ENCODE assay signal across 11 cellular contexts in the genomic region with DNA sequence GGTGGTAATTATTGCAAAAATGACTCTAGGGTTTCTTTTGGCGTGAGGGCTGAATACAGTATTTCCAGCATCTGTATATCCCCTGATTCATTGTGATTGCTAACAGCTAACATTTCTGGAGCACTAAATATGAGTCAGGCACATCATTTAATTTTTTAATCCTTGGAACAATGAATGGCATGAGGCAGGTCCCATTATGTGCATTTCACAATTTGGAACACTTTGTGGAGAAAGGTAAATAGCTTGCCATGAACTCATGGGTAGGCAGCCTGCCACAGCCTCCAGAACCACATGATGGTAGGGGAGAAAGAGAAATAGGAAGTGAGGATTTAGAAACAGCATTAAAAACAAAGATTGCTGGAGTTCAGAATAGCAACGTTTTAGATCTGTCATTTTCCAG. TPM values are rescaled to one million over a fixed set of nuclear protein-coding genes. Genes with fewer than 3 reads are reported as not detected.
A peak's percentile ranks its signal among the peaks of the same experiment; 100 is the strongest.
DNase-seq lines count a peak whose midpoint lies in the region; ATAC-seq and TF ChIP-seq lines count a peak whose summit lies in the region.
"Had no signal": no experiment of that assay in that cellular context is flagged by ENCODE, and none has a peak within 500 bp of the region (broad histone marks: within the 10 kb centered on the region; RNA-seq: fewer than 3 reads in every experiment).

No MANE protein-coding gene starts in this region.

- peak overlapping the region; percentile 36 for H3K27ac Mint-ChIP-seq in endothelial cell (ENCODE audit: unreplicated experiment)

- ATAC-seq in HG02870 (IDR thresholded peaks at IDR 0.05; ENCODE audit: unreplicated experiment): no peak

- H3K9me3 Mint-ChIP-seq in endothelial cell (ENCODE audit: unreplicated experiment): no peaks in the 10 kb centered on the region
- H3K9me3 Mint-ChIP-seq: central memory CD8-positive, alpha-beta T cell had no signal

- H3K4me3 ChIP-seq in skeletal muscle cell (ENCODE audit: low read depth, low read length): peak overlapping the region; percentile 17

- H3K4me1 Mint-ChIP-seq in endothelial cell (ENCODE audit: unreplicated experiment): peaks cover 3% of the 10 kb centered on the region
- H3K4me1 Mint-ChIP-seq: central memory CD8-positive, alpha-beta T cell had no signal

- H3K36me3 Mint-ChIP-seq in endothelial cell (ENCODE audit: low read depth, unreplicated experiment): peaks cover 3% of the 10 kb centered on the region

- DNase-seq in NCI-H1105 treated with DMSO at 0.1 percent for 48 hours (lab: John Stamatoyannopoulos, UW) (peak; percentile 32), NCI-H1105 (lab: John Stamatoyannopoulos, UW) (no peak), NCI-H69 (lab: John Stamatoyannopoulos, UW) (peak; percentile 27), endothelial cell (ENCODE audit: low spot score) (no peak), skeletal muscle cell (ENCODE audit: low read depth) (no peak), LoVo (ENCODE audit: low spot score) (no peak), DMS114 treated with DMSO at 0.1 percent for 48 hours (lab: John Stamatoyannopoulos, UW; ENCODE audit: unreplicated experiment) (no peak)
- DNase-seq: transverse colon had no signal

- peaks cover 9% of the 10 kb centered on the region for H3K27me3 Mint-ChIP-seq in endothelial cell (ENCODE audit: unreplicated experiment)

- H3K4me3 Mint-ChIP-seq in endothelial cell (ENCODE audit: unreplicated experiment): peak overlapping the region; percentile 70
- H3K4me3 Mint-ChIP-seq: central memory CD8-positive, alpha-beta T cell had no signal

- TF ChIP-seq CTCF in endothelial cell (IDR thresholded peaks at IDR 0.05; ENCODE audit: unreplicated experiment): no peak

RNA-seq across cellular contexts. Expression of a gene that starts 1.7 kb away (rescaled TPM):
- total RNA-seq in endothelial cell (ENCODE audit: unreplicated experiment): 0.44 TPM
- total RNA-seq: Calu3 had no signal

Comparison
In these comparisons a context has a peak if more than half of its experiments do, and no peak if none do; other contexts are left out.
1. DNase-seq: peak in NCI-H1105 treated with DMSO at 0.1 percent for 48 hours (single experiment) and NCI-H69 (single experiment); none in NCI-H1105 (single experiment), endothelial cell (single experiment), skeletal muscle cell (single experiment), LoVo (single experiment) and DMS114 treated with DMSO at 0.1 percent for 48 hours (single experiment).